In genomic region chr13:38265135-38265497, GRCh38 we compare ENCODE assay signal across 25 cellular contexts.
A peak's percentile ranks its signal among the peaks of the same experiment; 100 is the strongest.
DNase-seq lines count a peak whose midpoint lies in the region; TF ChIP-seq lines count a peak whose summit lies in the region.
"Had no signal": no experiment of that assay in that cellular context is flagged by ENCODE, and none has a peak within 500 bp of the region (broad histone marks: within the 10 kb centered on the region; RNA-seq: fewer than 3 reads in every experiment).

No MANE protein-coding gene starts in this region.

- DNase-seq in DMS79 (lab: John Stamatoyannopoulos, UW), result peak; percentile 7
- DNase-seq in DMS79 treated with DMSO at 0.1 percent for 48 hours (lab: John Stamatoyannopoulos, UW), result no peak
- DNase-seq in NCI-H1092 treated with DMSO at 0.1 percent for 48 hours (lab: John Stamatoyannopoulos, UW), result peak; percentile 9
- DNase-seq in epithelial cell of proximal tubule (ENCODE audit: low read depth), result peak; percentile 31
- peak; percentile 40 for DNase-seq in renal cortical epithelial cell (ENCODE audit: low read depth)
- no peak for DNase-seq in superior temporal gyrus (ENCODE audit: extremely low spot score)
- DNase-seq in NCI-H2171 (lab: John Stamatoyannopoulos, UW), result no peak
- no peak for DNase-seq in GM19240 (ENCODE audit: insufficient read length, low spot score)
- DNase-seq: activated CD4-positive, alpha-beta T cell treated with anti-CD3 and anti-CD28 coated beads, Interleukin-2, amount 50 U/mL, for 48 hours; activated CD8-positive, alpha-beta memory T cell treated with anti-CD3 and anti-CD28 coated beads, Interleukin-2, amount 50 U/mL, for 48 hours; anterior cingulate cortex; CD4-positive, alpha-beta T cell; effector CD4-positive, alpha-beta T cell; GF-D8; KG1; kidney glomerular epithelial cell; mesenchymal stem cell; MG63; NCI-H1436 treated with DMSO at 0.1 percent for 48 hours; NCI-H526 treated with DMSO at 0.1 percent for 48 hours; RPMI8226; stimulated activated naive CD8-positive, alpha-beta T cell treated with anti-CD3 and anti-CD28 coated beads, Interleukin-15, Interleukin-2, amounts not matched to agents 100 U/mL and 50 U/mL, for 24 hours had no signal

- no peak overlapping the region for H3K4me3 ChIP-seq in epithelial cell of proximal tubule (ENCODE audit: low read depth, low read length)
- H3K4me3 ChIP-seq: heart left ventricle, MG63, prostate gland, SK-N-MC had no signal

- no peak for TF ChIP-seq CTCF in epithelial cell of proximal tubule (conservative IDR thresholded peaks at IDR 0.05; ENCODE audit: low read depth, low read length)

Comparison
In these comparisons a context has a peak if more than half of its experiments do, and no peak if none do; other contexts are left out.
1. DNase-seq: peak in DMS79 (single experiment), NCI-H1092 treated with DMSO at 0.1 percent for 48 hours (single experiment), epithelial cell of proximal tubule (single experiment) and renal cortical epithelial cell (single experiment); none in DMS79 treated with DMSO at 0.1 percent for 48 hours (single experiment), superior temporal gyrus (single experiment), NCI-H2171 (single experiment) and GM19240 (single experiment).